In the genomic region with DNA sequence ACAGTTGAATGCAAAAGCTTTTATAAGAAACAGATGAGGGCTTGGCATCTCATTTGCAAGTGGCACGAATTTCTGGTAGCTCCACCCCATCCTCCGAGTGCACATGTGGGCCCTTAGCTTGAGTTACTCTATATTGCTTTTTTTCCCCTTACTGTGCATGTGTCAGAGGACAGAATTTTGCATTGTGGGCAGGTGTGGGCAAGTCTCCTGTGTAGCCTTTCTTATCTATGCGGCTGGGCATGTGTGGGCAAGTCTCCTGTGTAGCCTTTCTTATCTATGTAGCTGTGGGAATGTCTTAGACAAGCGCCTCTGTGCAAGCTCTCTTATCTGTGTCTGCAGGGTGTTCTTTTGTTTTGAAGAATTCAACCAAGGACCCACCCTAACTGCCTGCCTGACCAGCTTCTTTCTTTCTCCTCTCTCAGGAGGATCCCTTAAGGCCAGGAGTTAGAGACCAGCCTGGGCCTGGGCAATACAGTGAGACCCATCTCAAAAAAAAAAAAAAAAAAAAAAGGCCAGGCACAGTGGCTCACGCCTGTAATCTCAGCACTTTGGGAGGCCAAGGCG, we compare ENCODE assay signal across 20 cellular contexts. TPM values are rescaled to one million over a fixed set of nuclear protein-coding genes. Genes with fewer than 3 reads are reported as not detected.
DNase-seq lines count a peak whose midpoint lies in the region; ATAC-seq, FAIRE-seq and TF ChIP-seq lines count a peak whose summit lies in the region.
"Had no signal": no experiment of that assay in that cellular context is flagged by ENCODE, and none has a peak within 500 bp of the region (broad histone marks: within the 10 kb centered on the region; RNA-seq: fewer than 3 reads in every experiment).

No MANE protein-coding gene starts in this region.

- no peaks in the 10 kb centered on the region for H3K9me1 ChIP-seq in keratinocyte (ENCODE audit: control insufficient read depth, extremely low read depth, insufficient read depth, low read length)

- no peaks in the 10 kb centered on the region for H3K27me3 ChIP-seq in keratinocyte (ENCODE audit: control insufficient read depth, extremely low read depth, insufficient read depth, low read length)
- H3K27me3 ChIP-seq: adrenal gland, BLaER1, right atrium auricular region had no signal

- no peak overlapping the region for H3K4me3 ChIP-seq in keratinocyte (ENCODE audit: control insufficient read depth in 2 of 3, extremely low read depth in 1 of 3, insufficient read depth in 2 of 3, low read depth in 1 of 3, low read length in 3 of 3)
- H3K4me3 ChIP-seq: adrenal gland, BLaER1, lung, right atrium auricular region had no signal

- peaks cover 4% of the 10 kb centered on the region for H3K9me3 ChIP-seq in keratinocyte (ENCODE audit: control insufficient read depth, low read depth, low read length)
- H3K9me3 ChIP-seq: adrenal gland, right atrium auricular region had no signal

- peak; percentile 29 for ATAC-seq in activated T-helper 17 cell treated with anti-CD3 and anti-CD28 coated beads, Interleukin-2, amount 50 U/mL, for 72 hours (replicated peaks)
- ATAC-seq in GM19467 (IDR thresholded peaks at IDR 0.05; ENCODE audit: unreplicated experiment), result no peak
- ATAC-seq: activated T-cell treated with anti-CD3 and anti-CD28 coated beads, Interleukin-2, amount 50 U/mL, for 4 hours had no signal

- H3K36me3 Mint-ChIP-seq in activated T-helper 17 cell treated with anti-CD3 and anti-CD28 coated beads, Interleukin-2, amount 50 U/mL, for 72 hours (ENCODE audit: low read depth), result no peaks in the 10 kb centered on the region
- H3K36me3 Mint-ChIP-seq in activated T-cell treated with anti-CD3 and anti-CD28 coated beads, Interleukin-2, amount 50 U/mL, for 24 hours (ENCODE audit: low read depth), result no peaks in the 10 kb centered on the region
- no peaks in the 10 kb centered on the region for H3K36me3 Mint-ChIP-seq in activated CD4-positive, alpha-beta T cell treated with anti-CD3 and anti-CD28 coated beads, Interleukin-2, amount 10 ng/mL, durations not matched to agents 24 days and 14 days (ENCODE audit: low read depth)
- H3K36me3 Mint-ChIP-seq: type B pancreatic cell had no signal

- H3K9me3 Mint-ChIP-seq in activated T-helper 17 cell treated with anti-CD3 and anti-CD28 coated beads, Interleukin-2, amount 50 U/mL, for 72 hours, result no peaks in the 10 kb centered on the region
- no peaks in the 10 kb centered on the region for H3K9me3 Mint-ChIP-seq in activated T-cell treated with anti-CD3 and anti-CD28 coated beads, Interleukin-2, amount 50 U/mL, for 24 hours
- H3K9me3 Mint-ChIP-seq in activated CD4-positive, alpha-beta T cell treated with anti-CD3 and anti-CD28 coated beads, Interleukin-2, amount 10 ng/mL, durations not matched to agents 24 days and 14 days, result no peaks in the 10 kb centered on the region
- H3K9me3 Mint-ChIP-seq: activated T-cell treated with anti-CD3 and anti-CD28 coated beads, Interleukin-2, amount 50 U/mL, for 4 hours; type B pancreatic cell had no signal

- DNase-seq in ELF-1 (ENCODE audit: low read depth, low spot score) (peak; percentile 36), NCI-H187 treated with DMSO at 0.1 percent for 48 hours (lab: John Stamatoyannopoulos, UW) (peak; percentile 73), keratinocyte (ENCODE audit: low read depth, low spot score) (peak; percentile 99), epidermal melanocyte (ENCODE audit: insufficient read length, low spot score) (no peak)
- no peak for DNase-seq in activated T-cell treated with anti-CD3 and anti-CD28 coated beads, Interleukin-2, amount 50 U/mL, for 24 hours
- no peak for DNase-seq in activated CD4-positive, alpha-beta T cell treated with anti-CD3 and anti-CD28 coated beads, Interleukin-2, amount 10 ng/mL, durations not matched to agents 24 days and 14 days
- DNase-seq: activated CD4-positive, CD25-positive, alpha-beta regulatory T cell treated with anti-CD3 and anti-CD28 coated beads, Interleukin-2, amount 50 U/mL, for 72 hours; activated T-cell treated with anti-CD3 and anti-CD28 coated beads, Interleukin-2, amount 50 U/mL, for 4 hours; adrenal gland; EL; NCI-H2029 treated with DMSO at 0.1 percent for 48 hours; SW 1271 had no signal

- peaks cover 5% of the 10 kb centered on the region for H3K4me1 ChIP-seq in keratinocyte (ENCODE audit: control insufficient read depth, extremely low read depth, insufficient read depth, low read length)
- H3K4me1 ChIP-seq: adrenal gland, BLaER1, right atrium auricular region had no signal

- no peak overlapping the region for H3K4me3 Mint-ChIP-seq in activated T-helper 17 cell treated with anti-CD3 and anti-CD28 coated beads, Interleukin-2, amount 50 U/mL, for 72 hours
- H3K4me3 Mint-ChIP-seq in activated T-cell treated with anti-CD3 and anti-CD28 coated beads, Interleukin-2, amount 50 U/mL, for 24 hours, result no peak overlapping the region
- H3K4me3 Mint-ChIP-seq in activated CD4-positive, alpha-beta T cell treated with anti-CD3 and anti-CD28 coated beads, Interleukin-2, amount 10 ng/mL, durations not matched to agents 24 days and 14 days, result no peak overlapping the region
- H3K4me3 Mint-ChIP-seq: activated T-cell treated with anti-CD3 and anti-CD28 coated beads, Interleukin-2, amount 50 U/mL, for 4 hours; type B pancreatic cell had no signal

- dilution Hi-C loops in keratinocyte (cut with MboI; ENCODE audit: extremely low pct_ligation_motif_present, low sequenced_read_pairs), result no loop called here

- no peaks in the 10 kb centered on the region for H3K36me3 ChIP-seq in keratinocyte (ENCODE audit: control insufficient read depth in 2 of 2, extremely low read depth in 1 of 2, insufficient read depth in 2 of 2, low read length in 2 of 2)
- H3K36me3 ChIP-seq: adrenal gland, BLaER1, right atrium auricular region had no signal

- H3K4me1 Mint-ChIP-seq in activated T-helper 17 cell treated with anti-CD3 and anti-CD28 coated beads, Interleukin-2, amount 50 U/mL, for 72 hours, result no peaks in the 10 kb centered on the region
- H3K4me1 Mint-ChIP-seq in activated T-cell treated with anti-CD3 and anti-CD28 coated beads, Interleukin-2, amount 50 U/mL, for 24 hours (ENCODE audit: low read depth), result no peaks in the 10 kb centered on the region
- H3K4me1 Mint-ChIP-seq in activated CD4-positive, alpha-beta T cell treated with anti-CD3 and anti-CD28 coated beads, Interleukin-2, amount 10 ng/mL, durations not matched to agents 24 days and 14 days, result peaks cover 4% of the 10 kb centered on the region

- no peaks in the 10 kb centered on the region for H3K27me3 Mint-ChIP-seq in activated T-helper 17 cell treated with anti-CD3 and anti-CD28 coated beads, Interleukin-2, amount 50 U/mL, for 72 hours
- H3K27me3 Mint-ChIP-seq in activated T-cell treated with anti-CD3 and anti-CD28 coated beads, Interleukin-2, amount 50 U/mL, for 24 hours, result no peaks in the 10 kb centered on the region
- peaks cover 2% of the 10 kb centered on the region for H3K27me3 Mint-ChIP-seq in activated CD4-positive, alpha-beta T cell treated with anti-CD3 and anti-CD28 coated beads, Interleukin-2, amount 10 ng/mL, durations not matched to agents 24 days and 14 days
- H3K27me3 Mint-ChIP-seq: type B pancreatic cell had no signal

- TF ChIP-seq CTCF in keratinocyte (optimal IDR thresholded peaks at IDR 0.05 in 1 of 3, IDR thresholded peaks at IDR 0.05 in 1 of 3, conservative IDR thresholded peaks at IDR 0.05 in 1 of 3; ENCODE audit: extremely low read depth in 1 of 3, insufficient read depth in 2 of 3, low read length in 3 of 3), result no peak

- no peak overlapping the region for H2AFZ ChIP-seq in keratinocyte (ENCODE audit: control insufficient read depth, low read length)

- FAIRE-seq in keratinocyte (lab: Jason Lieb, UNC), result peak; percentile 94
- FAIRE-seq: GM12892 had no signal

- no peaks in the 10 kb centered on the region for H4K20me1 ChIP-seq in keratinocyte (ENCODE audit: control insufficient read depth, extremely low read depth, insufficient read depth, low read length)
- H4K20me1 ChIP-seq: BLaER1 had no signal

- H3K4me2 ChIP-seq in keratinocyte (ENCODE audit: control insufficient read depth, extremely low read depth, insufficient read depth, low read depth, low read length), result no peak overlapping the region
- H3K4me2 ChIP-seq: BLaER1, KMS-11 had no signal

- H3K9ac ChIP-seq in keratinocyte (ENCODE audit: control insufficient read depth, extremely low read depth, insufficient read depth, low read length), result no peak overlapping the region
- H3K9ac ChIP-seq: BLaER1, KMS-11 had no signal

- no peak overlapping the region for H3K27ac ChIP-seq in keratinocyte (ENCODE audit: control insufficient read depth, insufficient read depth, low read length)
- H3K27ac ChIP-seq: adrenal gland, BLaER1, KMS-11, right atrium auricular region had no signal

- no peak overlapping the region for H3K27ac Mint-ChIP-seq in activated T-helper 17 cell treated with anti-CD3 and anti-CD28 coated beads, Interleukin-2, amount 50 U/mL, for 72 hours
- H3K27ac Mint-ChIP-seq in activated T-cell treated with anti-CD3 and anti-CD28 coated beads, Interleukin-2, amount 50 U/mL, for 24 hours, result no peak overlapping the region
- no peak overlapping the region for H3K27ac Mint-ChIP-seq in activated CD4-positive, alpha-beta T cell treated with anti-CD3 and anti-CD28 coated beads, Interleukin-2, amount 10 ng/mL, durations not matched to agents 24 days and 14 days
- H3K27ac Mint-ChIP-seq: type B pancreatic cell had no signal

- H3K79me2 ChIP-seq in keratinocyte (ENCODE audit: control insufficient read depth, insufficient read depth, low read length), result no peaks in the 10 kb centered on the region

- intact Hi-C loops in activated CD4-positive, alpha-beta T cell treated with anti-CD3 and anti-CD28 coated beads, Interleukin-2, amount 10 ng/mL, durations not matched to agents 24 days and 14 days (cut with micrococcal nuclease), result no loop called here

RNA-seq across cellular contexts. Expression of gene SIL1, which starts 34.1 kb away (rescaled TPM):
- 10 to 100 TPM; 24.4 to 27.0 TPM for total RNA-seq in activated T-helper 17 cell treated with anti-CD3 and anti-CD28 coated beads, Interleukin-2, amount 50 U/mL, for 72 hours
- 39.9 to 48.2 TPM (median 45.4 TPM) in 3 replicates for polyA plus RNA-seq in keratinocyte
- 47.5 TPM for polyA plus RNA-seq in keratinocyte (2011; ENCODE audit: low read depth)
- polyA plus RNA-seq in keratinocyte (2011; cell fraction: cytosol; rRNA removed), result 35.8 and 40.3 TPM in 2 replicates
- polyA plus RNA-seq in keratinocyte (2011; cell fraction: nucleus; rRNA removed), result 64.6 and 71.5 TPM in 2 replicates
- 35.5 and 42.8 TPM in 2 replicates for polyA plus RNA-seq in keratinocyte (2012; ENCODE audit: low replicate concordance)
- polyA minus RNA-seq in keratinocyte, result 24.4 to 42.5 TPM (median 40.2 TPM) in 3 replicates
- 59.3 TPM for polyA minus RNA-seq in keratinocyte (2011; cell fraction: cytosol; rRNA and poly(A)+ RNA removed)
- 41.0 and 50.5 TPM in 2 replicates for polyA minus RNA-seq in keratinocyte (2011; cell fraction: nucleus; rRNA and poly(A)+ RNA removed)
- total RNA-seq in activated CD4-positive, alpha-beta T cell treated with anti-CD3 and anti-CD28 coated beads, Interleukin-2, amount 10 ng/mL, durations not matched to agents 24 days and 14 days, result 31.1 and 40.5 TPM in 2 replicates

Comparison
In these comparisons a context has a peak if more than half of its experiments do, and no peak if none do; other contexts are left out.
1. DNase-seq: peak in ELF-1 (single experiment), NCI-H187 treated with DMSO at 0.1 percent for 48 hours (single experiment) and keratinocyte (single experiment); none in activated T-cell treated with anti-CD3 and anti-CD28 coated beads, Interleukin-2, amount 50 U/mL, for 24 hours (single experiment), epidermal melanocyte (single experiment) and activated CD4-positive, alpha-beta T cell treated with anti-CD3 and anti-CD28 coated beads, Interleukin-2, amount 10 ng/mL, durations not matched to agents 24 days and 14 days (single experiment).